In genomic region chr16:17325744-17326143, GRCh38 we compare ENCODE assay signal across 28 cellular contexts.
"Had no signal": no experiment of that assay in that cellular context is flagged by ENCODE, and none has a peak within 500 bp of the region (broad histone marks: within the 10 kb centered on the region; RNA-seq: fewer than 3 reads in every experiment).

No MANE protein-coding gene starts in this region.

- H3K27ac ChIP-seq: adrenal gland, body of pancreas, breast epithelium, KMS-11, SJCRH30, SK-N-MC had no signal

- H3K4me1 ChIP-seq: breast epithelium, SJCRH30 had no signal

- H3K36me3 Mint-ChIP-seq: activated naive CD4-positive, alpha-beta T cell treated with anti-CD3 and anti-CD28 coated beads, Interleukin-2, amount 50 U/mL, for 72 hours had no signal

- H3K27me3 Mint-ChIP-seq: activated CD4-positive, alpha-beta T cell treated with anti-CD3 and anti-CD28 coated beads, Interleukin-2, amount 10 ng/mL, durations not matched to agents 24 days and 14 days had no signal

- ATAC-seq: activated naive CD4-positive, alpha-beta T cell treated with anti-CD3 and anti-CD28 coated beads, Interleukin-2, amount 50 U/mL, for 72 hours; activated T-cell treated with anti-CD3 and anti-CD28 coated beads, Interleukin-2, amount 50 U/mL, for 4 hours; body of pancreas; Panc1 had no signal

- DNase-seq: activated CD4-positive, alpha-beta T cell treated with anti-CD3 and anti-CD28 coated beads, Interleukin-2, amount 10 ng/mL, durations not matched to agents 24 days and 14 days; activated CD4-positive, alpha-beta T cell treated with anti-CD3 and anti-CD28 coated beads, Interleukin-2, amount 50 U/mL, for 4 hours; activated CD8-positive, alpha-beta memory T cell treated with anti-CD3 and anti-CD28 coated beads, Interleukin-2, amount 50 U/mL, for 4 hours; activated gamma-delta T cell treated with Interleukin-2 at 50 U/mL for 16 hours; activated naive CD4-positive, alpha-beta T cell treated with anti-CD3 and anti-CD28 coated beads for 36 hours; activated T-cell treated with anti-CD3 and anti-CD28 coated beads for 4 hours; activated T-cell treated with anti-CD3 and anti-CD28 coated beads, Interleukin-2, amount 50 U/mL, for 4 hours; adrenal gland; body of pancreas; MM.1S; NCI-H1092 treated with DMSO at 0.1 percent for 48 hours; NCI-H1417; NCI-H146; NCI-H187; NCI-H2029 treated with DMSO at 0.1 percent for 48 hours; NCI-H2107; NCI-H2227 treated with DMSO at 0.1 percent for 48 hours; NCI-H524 treated with DMSO at 0.1 percent for 48 hours; SHP77; SJCRH30 had no signal

- H3K36me3 ChIP-seq: adrenal gland, breast epithelium, SJCRH30 had no signal

- H3K4me3 ChIP-seq: adrenal gland, body of pancreas, breast epithelium, SJCRH30, SK-N-MC had no signal

- H3K9me3 ChIP-seq: adrenal gland, body of pancreas, breast epithelium, SJCRH30 had no signal

- H3K4me3 Mint-ChIP-seq: activated CD4-positive, alpha-beta T cell treated with anti-CD3 and anti-CD28 coated beads, Interleukin-2, amount 10 ng/mL, durations not matched to agents 24 days and 14 days; activated naive CD4-positive, alpha-beta T cell treated with anti-CD3 and anti-CD28 coated beads for 36 hours; activated T-cell treated with anti-CD3 and anti-CD28 coated beads, Interleukin-2, amount 50 U/mL, for 4 hours; activated T-helper 1 cell treated with anti-CD3 and anti-CD28 coated beads, Interleukin-12 subunit alpha, Interleukin-12 subunit beta, Interleukin-2, Interleukin-4 antibody, amounts not matched to agents 30 ng/mL and 10 ng/mL and 1 ng/mL, durations not matched to agents 14 hours and 24 hours and 36 hours; T-helper 1 cell treated with Interleukin-12 subunit alpha and Interleukin-12 subunit beta and Interleukin-4 antibody, amounts not matched to agents 30 μg/mL and 1 μg/mL, for 36 hours; T-helper 2 cell treated with Interferon-gamma antibody and Interleukin-4, amounts not matched to agents 5 μg/mL and 100 μg/mL, for 36 hours had no signal

- H3K27ac Mint-ChIP-seq: activated CD4-positive, alpha-beta T cell treated with anti-CD3 and anti-CD28 coated beads, Interleukin-2, amount 10 ng/mL, durations not matched to agents 24 days and 14 days; activated naive CD4-positive, alpha-beta T cell treated with anti-CD3 and anti-CD28 coated beads for 36 hours; activated naive CD4-positive, alpha-beta T cell treated with anti-CD3 and anti-CD28 coated beads, Interleukin-2, amount 50 U/mL, for 72 hours; activated T-helper 1 cell treated with anti-CD3 and anti-CD28 coated beads, Interleukin-12 subunit alpha, Interleukin-12 subunit beta, Interleukin-2, Interleukin-4 antibody, amounts not matched to agents 30 ng/mL and 10 ng/mL and 1 ng/mL, durations not matched to agents 14 hours and 24 hours and 36 hours; T-helper 1 cell treated with Interleukin-12 subunit alpha and Interleukin-12 subunit beta and Interleukin-4 antibody, amounts not matched to agents 30 μg/mL and 1 μg/mL, for 36 hours; T-helper 2 cell treated with Interferon-gamma antibody and Interleukin-4, amounts not matched to agents 5 μg/mL and 100 μg/mL, for 36 hours had no signal

- H3K9me3 Mint-ChIP-seq: activated CD4-positive, alpha-beta T cell treated with anti-CD3 and anti-CD28 coated beads, Interleukin-2, amount 10 ng/mL, durations not matched to agents 24 days and 14 days; activated naive CD4-positive, alpha-beta T cell treated with anti-CD3 and anti-CD28 coated beads for 36 hours; activated naive CD4-positive, alpha-beta T cell treated with anti-CD3 and anti-CD28 coated beads, Interleukin-2, amount 50 U/mL, for 72 hours; activated T-cell treated with anti-CD3 and anti-CD28 coated beads, Interleukin-2, amount 50 U/mL, for 4 hours; activated T-helper 1 cell treated with anti-CD3 and anti-CD28 coated beads, Interleukin-12 subunit alpha, Interleukin-12 subunit beta, Interleukin-2, Interleukin-4 antibody, amounts not matched to agents 30 ng/mL and 10 ng/mL and 1 ng/mL, durations not matched to agents 14 hours and 24 hours and 36 hours; T-helper 1 cell treated with Interleukin-12 subunit alpha and Interleukin-12 subunit beta and Interleukin-4 antibody, amounts not matched to agents 30 μg/mL and 1 μg/mL, for 36 hours; T-helper 2 cell treated with Interferon-gamma antibody and Interleukin-4, amounts not matched to agents 5 μg/mL and 100 μg/mL, for 36 hours had no signal

- H3K27me3 ChIP-seq: adrenal gland, body of pancreas, breast epithelium, SJCRH30 had no signal
